In genomic region chr9:110126986-110127864, GRCh38 we compare ENCODE assay signal across 8 cellular contexts.
DNase-seq lines count a peak whose midpoint lies in the region; ATAC-seq and TF ChIP-seq lines count a peak whose summit lies in the region.

No MANE protein-coding gene starts in this region.

- H3K36me3 ChIP-seq in Peyer's patch = no peaks in the 10 kb centered on the region

- no peaks in the 10 kb centered on the region for H3K27me3 Mint-ChIP-seq in nephron (ENCODE audit: low read depth)

- H3K4me3 ChIP-seq in Peyer's patch = peak overlapping the region in 3 of 4 donors; percentile 9 to 32 (median 13)
- H3K4me3 ChIP-seq in fibroblast of pulmonary artery (replicated peaks; ENCODE audit: low read depth, low read length) = peak overlapping the region; percentile 60

- CTCF ChIA-PET in GM10248 (lab: Yijun Ruan, JAX) = interaction anchor here (1.1 to 5.8 kb wide), 14 partner anchors 9 to 240 kb away, joined by 3 to 30 read pairs (median 8); no protein-coding TSS in a partner anchor

- H3K36me3 Mint-ChIP-seq in nephron (ENCODE audit: low read depth) = peaks cover 5% of the 10 kb centered on the region

- TF ChIP-seq CTCF in Peyer's patch (IDR thresholded peaks at IDR 0.05) (no peak), fibroblast of pulmonary artery (IDR thresholded peaks at IDR 0.05; ENCODE audit: low read length, missing control alignments) (no peak), nephron (IDR thresholded peaks at IDR 0.05; ENCODE audit: unreplicated experiment in 3 of 3) (no peak), GM10248 (IDR thresholded peaks at IDR 0.05; ENCODE audit: control extremely low read depth, extremely low read depth, low read depth, missing control alignments) (no peak)

- ATAC-seq in HG03108 (IDR thresholded peaks at IDR 0.05; ENCODE audit: unreplicated experiment) (no peak), GM21786 (IDR thresholded peaks at IDR 0.05; ENCODE audit: unreplicated experiment) (no peak)

- peak overlapping the region; percentile 98 to 99 (median 98) for H3K27ac Mint-ChIP-seq in nephron

- H3K9me3 Mint-ChIP-seq in nephron = no peaks in the 10 kb centered on the region

- peak; percentile 37 for DNase-seq in AG08396 (ENCODE audit: low spot score)
- DNase-seq in Peyer's patch = peak in 1 of 3 donors; percentile 60
- peak; percentile 97 for DNase-seq in fibroblast of pulmonary artery (ENCODE audit: low read depth)
- DNase-seq in NCI-H1417 treated with DMSO at 0.1 percent for 48 hours (lab: John Stamatoyannopoulos, UW) = no peak
- no peak for DNase-seq in GM10248 (ENCODE audit: extremely low spot score)

- POLR2A ChIA-PET in GM10248 (lab: Yijun Ruan, JAX) = interaction anchor here (0.6 to 1.0 kb wide), 2 partner anchors 17 to 69 kb away, joined by 3 read pairs; no protein-coding TSS in a partner anchor

- H3K4me1 ChIP-seq in Peyer's patch = peaks cover 0 to 41% (median 2%) of the 10 kb centered on the region in 4 donors

- no peak for TF ChIP-seq POLR2A in Peyer's patch (IDR thresholded peaks at IDR 0.05)

- H3K27me3 ChIP-seq in Peyer's patch = no peaks in the 10 kb centered on the region

- no peaks in the 10 kb centered on the region for H3K9me3 ChIP-seq in Peyer's patch

- peaks cover 81% of the 10 kb centered on the region for H3K4me1 Mint-ChIP-seq in nephron

- peak overlapping the region; percentile 78 to 86 (median 82) for H3K4me3 Mint-ChIP-seq in nephron

- H3K27ac ChIP-seq in Peyer's patch = peak overlapping the region; percentile 57 to 83 (median 71)

Comparison
In these comparisons a context has a peak if more than half of its experiments do, and no peak if none do; other contexts are left out.
1. DNase-seq: peak in AG08396 (single experiment) and fibroblast of pulmonary artery (single experiment); none in NCI-H1417 treated with DMSO at 0.1 percent for 48 hours (single experiment) and GM10248 (single experiment).